In genomic region chr18:75517286-75517685, GRCh38 we compare ENCODE assay signal across 27 cellular contexts.
"Had no signal": no experiment of that assay in that cellular context is flagged by ENCODE, and none has a peak within 500 bp of the region (broad histone marks: within the 10 kb centered on the region; RNA-seq: fewer than 3 reads in every experiment).

No MANE protein-coding gene starts in this region.

- H3K4me3 Mint-ChIP-seq: stimulated activated memory B cell treated with anti-CD40 and anti-IgM and Interleukin-4, amounts not matched to agents 10 μg/mL and 1 μg/mL and 100 μg/mL, for 72 hours; stimulated activated naive B cell treated with anti-CD40 and anti-IgM and Interleukin-4, amounts not matched to agents 10 μg/mL and 1 μg/mL and 100 μg/mL, for 72 hours; stimulated activated naive CD8-positive, alpha-beta T cell treated with anti-CD3 and anti-CD28 coated beads, Interleukin-15, amount 100 ng/mL, for 72 hours; stimulated activated naive CD8-positive, alpha-beta T cell treated with anti-CD3 and anti-CD28 coated beads, Interleukin-15, Interleukin-2, amounts not matched to agents 100 ng/mL and 50 ng/mL, for 24 hours; type B pancreatic cell had no signal

- ATAC-seq: stimulated activated memory B cell treated with anti-CD40 and anti-IgM and Interleukin-4, amounts not matched to agents 10 μg/mL and 1 μg/mL and 100 μg/mL, for 72 hours; stimulated activated naive B cell treated with anti-CD40 and anti-IgM and Interleukin-4, amounts not matched to agents 10 μg/mL and 1 μg/mL and 100 μg/mL, for 72 hours; stimulated activated naive CD8-positive, alpha-beta T cell treated with anti-CD3 and anti-CD28 coated beads, Interleukin-15, amount 100 ng/mL, for 72 hours; stimulated activated naive CD8-positive, alpha-beta T cell treated with anti-CD3 and anti-CD28 coated beads, Interleukin-15, Interleukin-2, amounts not matched to agents 100 U/mL and 50 U/mL, for 24 hours; upper lobe of right lung had no signal

- H3K27ac ChIP-seq: stomach, suprapubic skin, testis, thoracic aorta, thyroid gland, tibial artery, tibial nerve, transverse colon, upper lobe of left lung, upper lobe of right lung, uterus, vagina had no signal

- H3K27ac Mint-ChIP-seq: stimulated activated memory B cell treated with anti-CD40 and anti-IgM and Interleukin-4, amounts not matched to agents 10 μg/mL and 1 μg/mL and 100 μg/mL, for 72 hours; stimulated activated naive B cell treated with anti-CD40 and anti-IgM and Interleukin-4, amounts not matched to agents 10 μg/mL and 1 μg/mL and 100 μg/mL, for 72 hours; stimulated activated naive CD8-positive, alpha-beta T cell treated with anti-CD3 and anti-CD28 coated beads, Interleukin-15, amount 100 ng/mL, for 72 hours; stimulated activated naive CD8-positive, alpha-beta T cell treated with anti-CD3 and anti-CD28 coated beads, Interleukin-15, Interleukin-2, amounts not matched to agents 100 ng/mL and 50 ng/mL, for 24 hours; type B pancreatic cell had no signal

- H3K27me3 ChIP-seq: stomach, suprapubic skin, testis, thyroid gland, tibial artery, tibial nerve, transverse colon, upper lobe of left lung, upper lobe of right lung, uterus, vagina had no signal

- DNase-seq: stimulated activated CD4-positive, alpha-beta T cell treated with anti-CD3 and anti-CD28 coated beads, Interleukin-2, amount 100 ng/mL, for 48 hours; stimulated activated CD4-positive, alpha-beta T cell treated with anti-CD3 and anti-CD28 coated beads, Interleukin-4, amount 100 ng/mL, for 1 hour; stimulated activated CD4-positive, alpha-beta T cell treated with anti-CD3 and anti-CD28 coated beads, Interleukin-4, amount 100 ng/mL, for 24 hours; stimulated activated CD4-positive, alpha-beta T cell treated with anti-CD3 and anti-CD28 coated beads, Interleukin-4, amount 100 ng/mL, for 4 hours; stimulated activated CD8-positive, alpha-beta memory T cell treated with anti-CD3 and anti-CD28 coated beads, Interleukin-4, amount 100 ng/mL, for 48 hours; stimulated activated naive B cell treated with anti-CD40 and anti-IgM and Interleukin-4, amounts not matched to agents 10 μg/mL and 1 μg/mL and 100 μg/mL, for 72 hours; stimulated activated naive CD4-positive, alpha-beta T cell; stimulated activated naive CD4-positive, alpha-beta T cell treated with Interleukin-2 at 50 U/mL for 16 hours; stimulated activated naive CD8-positive, alpha-beta T cell treated with anti-CD3 and anti-CD28 coated beads, Interleukin-15, amount 100 ng/mL, for 72 hours; stimulated activated naive CD8-positive, alpha-beta T cell treated with anti-CD3 and anti-CD28 coated beads, Interleukin-15, Interleukin-2, amounts not matched to agents 100 U/mL and 50 U/mL, for 24 hours; stomach; substantia nigra; testis; thyroid gland; tibial artery; transverse colon; trophoblast cell; upper lobe of left lung; upper lobe of right lung; uterus had no signal

- H3K4me3 ChIP-seq: stomach, suprapubic skin, testis, thoracic aorta, thyroid gland, tibial artery, tibial nerve, transverse colon, upper lobe of left lung, upper lobe of right lung, uterus, vagina had no signal

- H3K36me3 ChIP-seq: stomach, suprapubic skin, thoracic aorta, thyroid gland, tibial artery, tibial nerve, transverse colon, upper lobe of left lung, upper lobe of right lung, uterus, vagina had no signal

- H3K36me3 Mint-ChIP-seq: stimulated activated memory B cell treated with anti-CD40 and anti-IgM and Interleukin-4, amounts not matched to agents 10 μg/mL and 1 μg/mL and 100 μg/mL, for 72 hours; stimulated activated naive B cell treated with anti-CD40 and anti-IgM and Interleukin-4, amounts not matched to agents 10 μg/mL and 1 μg/mL and 100 μg/mL, for 72 hours had no signal

- H3K9me3 ChIP-seq: suprapubic skin, testis, thyroid gland, upper lobe of right lung, uterus, vagina had no signal

- H3K4me1 Mint-ChIP-seq: stimulated activated memory B cell treated with anti-CD40 and anti-IgM and Interleukin-4, amounts not matched to agents 10 μg/mL and 1 μg/mL and 100 μg/mL, for 72 hours; stimulated activated naive B cell treated with anti-CD40 and anti-IgM and Interleukin-4, amounts not matched to agents 10 μg/mL and 1 μg/mL and 100 μg/mL, for 72 hours; stimulated activated naive CD8-positive, alpha-beta T cell treated with anti-CD3 and anti-CD28 coated beads, Interleukin-15, amount 100 ng/mL, for 72 hours had no signal

- H3K4me1 ChIP-seq: stomach, suprapubic skin, testis, thyroid gland, tibial artery, tibial nerve, transverse colon, upper lobe of left lung, upper lobe of right lung, uterus, vagina had no signal
